28 cellular contexts compared by ENCODE assay signal in the genomic region with DNA sequence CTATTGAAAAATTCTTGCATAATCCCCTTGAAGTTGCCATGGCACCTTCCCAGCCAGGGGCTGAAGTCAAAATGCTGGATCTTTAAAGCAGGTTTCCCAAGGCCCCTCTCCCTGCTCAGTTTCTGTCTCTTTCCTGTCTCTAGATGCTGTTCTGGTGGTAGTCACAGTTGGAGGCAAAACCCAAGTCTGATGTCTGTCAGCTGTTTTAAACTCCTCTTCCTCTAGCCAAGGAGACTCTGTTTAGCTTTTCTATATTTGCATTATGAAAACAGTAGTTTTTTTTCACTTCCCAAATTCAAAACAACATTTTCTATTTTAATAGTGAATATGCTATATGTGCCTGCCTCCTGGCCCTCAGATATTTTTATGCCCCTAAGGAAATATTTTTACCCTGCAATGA.
DNase-seq lines count a peak whose midpoint lies in the region; ATAC-seq and TF ChIP-seq lines count a peak whose summit lies in the region.
"Had no signal": no experiment of that assay in that cellular context is flagged by ENCODE, and none has a peak within 500 bp of the region (broad histone marks: within the 10 kb centered on the region; RNA-seq: fewer than 3 reads in every experiment).

No MANE protein-coding gene starts in this region.

- no peaks in the 10 kb centered on the region for H3K27me3 ChIP-seq in BLaER1 treated with 17β-estradiol and CSF1 and Interleukin-3, amounts not matched to agents 10 nM and 100 nM
- H3K27me3 ChIP-seq in osteoblast (ENCODE audit: insufficient read depth, low read length) (no peaks in the 10 kb centered on the region), SK-N-SH (ENCODE audit: insufficient read depth) (no peaks in the 10 kb centered on the region)
- H3K27me3 ChIP-seq: upper lobe of left lung had no signal

- H3K79me2 ChIP-seq in osteoblast (ENCODE audit: insufficient read depth, low read length) (no peaks in the 10 kb centered on the region), SK-N-SH (ENCODE audit: insufficient read depth) (no peaks in the 10 kb centered on the region)

- TF ChIP-seq CTCF in brain (conservative IDR thresholded peaks at IDR 0.05) (no peak), osteoblast (IDR thresholded peaks at IDR 0.05; ENCODE audit: extremely low read depth, low read depth, low read length) (no peak), SK-N-SH (IDR thresholded peaks at IDR 0.05) (no peak)

- no peaks in the 10 kb centered on the region for H3K27me3 Mint-ChIP-seq in brain

- CTCF ChIA-PET in SK-N-SH (lab: Yijun Ruan, JAX), result interaction anchor here (1.2 to 4.3 kb wide), 4 partner anchors 19 to 424 kb away, joined by 3 to 18 read pairs (median 10); a partner anchor contains a TSS

- TF ChIP-seq EP300 in SK-N-SH (IDR thresholded peaks at IDR 0.05; ENCODE audit: borderline replicate concordance in 1 of 2, low read depth in 1 of 2, low read length in 1 of 2), result no peak

- H3K36me3 ChIP-seq in BLaER1 treated with 17β-estradiol and CSF1 and Interleukin-3, amounts not matched to agents 10 nM and 100 nM, result no peaks in the 10 kb centered on the region
- H3K36me3 ChIP-seq in osteoblast (ENCODE audit: insufficient read depth, low read length) (no peaks in the 10 kb centered on the region), SK-N-SH (replicated peaks in 1 of 2; ENCODE audit: control insufficient read depth in 1 of 2, insufficient read depth in 2 of 2, low read length in 1 of 2) (no peaks in the 10 kb centered on the region)
- H3K36me3 ChIP-seq: upper lobe of left lung, WERI-Rb-1 had no signal

- POLR2A ChIA-PET in SK-N-SH (lab: Yijun Ruan, JAX), result no interaction called here

- H2AFZ ChIP-seq in osteoblast (ENCODE audit: low read length) (peak overlapping the region; percentile 43), SK-N-SH (ENCODE audit: low read depth) (no peak overlapping the region)

- peaks cover 54% of the 10 kb centered on the region for H3K4me1 Mint-ChIP-seq in brain
- H3K4me1 Mint-ChIP-seq: central memory CD8-positive, alpha-beta T cell; immature natural killer cell had no signal

- H3K4me1 ChIP-seq in BLaER1 treated with 17β-estradiol and CSF1 and Interleukin-3, amounts not matched to agents 10 nM and 100 nM, result peaks cover 21 to 54% (median 43%) of the 10 kb centered on the region in 10 experiments
- H3K4me1 ChIP-seq in osteoblast (ENCODE audit: insufficient read depth, low read length) (no peaks in the 10 kb centered on the region), SK-N-SH (ENCODE audit: control insufficient read depth in 1 of 2, insufficient read depth in 2 of 2, low read depth in 1 of 2, low read length in 1 of 2) (peaks cover 0 to 14% of the 10 kb centered on the region in 2 experiments; a peak in 1 of 4 replicates)
- H3K4me1 ChIP-seq: upper lobe of left lung had no signal

- peak overlapping the region in 2 of 11 experiments; percentile 7 to 24; a peak in 3 of 22 replicates for H3K9ac ChIP-seq in BLaER1 treated with 17β-estradiol and CSF1 and Interleukin-3, amounts not matched to agents 10 nM and 100 nM
- H3K9ac ChIP-seq in SK-N-SH, result no peak overlapping the region

- H4K20me1 ChIP-seq in BLaER1 treated with 17β-estradiol and CSF1 and Interleukin-3, amounts not matched to agents 10 nM and 100 nM, result no peaks in the 10 kb centered on the region
- H4K20me1 ChIP-seq in osteoblast (ENCODE audit: insufficient read depth, low read length), result no peaks in the 10 kb centered on the region
- no peaks in the 10 kb centered on the region for H4K20me1 ChIP-seq in SK-N-SH (ENCODE audit: insufficient read depth)

- H3K9me3 Mint-ChIP-seq in brain, result no peaks in the 10 kb centered on the region
- H3K9me3 Mint-ChIP-seq: central memory CD8-positive, alpha-beta T cell; immature natural killer cell; stimulated activated naive CD8-positive, alpha-beta T cell treated with anti-CD3 and anti-CD28 coated beads, Interleukin-15, Interleukin-2, amounts not matched to agents 100 ng/mL and 50 ng/mL, for 24 hours had no signal

- ATAC-seq in HG02798 (IDR thresholded peaks at IDR 0.05; ENCODE audit: poor library complexity, unreplicated experiment), result peak; percentile 43
- ATAC-seq: T-helper 17 cell had no signal

- peak overlapping the region in 7 of 11 experiments; percentile 2 to 36 (median 8); a peak in 6 of 22 replicates for H3K27ac ChIP-seq in BLaER1 treated with 17β-estradiol and CSF1 and Interleukin-3, amounts not matched to agents 10 nM and 100 nM
- H3K27ac ChIP-seq in osteoblast (ENCODE audit: low read depth, low read length) (no peak overlapping the region), SK-N-SH (ENCODE audit: low read depth in 2 of 2, low read length in 1 of 2) (no peak overlapping the region)
- H3K27ac ChIP-seq: upper lobe of left lung had no signal

- H3K9me3 ChIP-seq in BLaER1 treated with 17β-estradiol and CSF1 and Interleukin-3, amounts not matched to agents 10 nM and 100 nM (replicated peaks in 1 of 11), result no peaks in the 10 kb centered on the region
- H3K9me3 ChIP-seq in osteoblast (ENCODE audit: low read depth, low read length) (no peaks in the 10 kb centered on the region), SK-N-SH (no peaks in the 10 kb centered on the region)
- H3K9me3 ChIP-seq: upper lobe of left lung had no signal

- peak overlapping the region; percentile 48 to 92 (median 72) for H3K27ac Mint-ChIP-seq in brain
- H3K27ac Mint-ChIP-seq: immature natural killer cell; stimulated activated naive CD8-positive, alpha-beta T cell treated with anti-CD3 and anti-CD28 coated beads, Interleukin-15, Interleukin-2, amounts not matched to agents 100 ng/mL and 50 ng/mL, for 24 hours; T-helper 17 cell had no signal

- peaks cover 19% of the 10 kb centered on the region for H3K36me3 Mint-ChIP-seq in brain
- H3K36me3 Mint-ChIP-seq: immature natural killer cell had no signal

- no peaks in the 10 kb centered on the region for H3K9me2 ChIP-seq in SK-N-SH

- no peaks in the 10 kb centered on the region for H3F3A ChIP-seq in SK-N-SH (replicated peaks; ENCODE audit: insufficient read depth)

- peak overlapping the region in 1 of 5 experiments; percentile 34 for H3K4me3 Mint-ChIP-seq in brain
- H3K4me3 Mint-ChIP-seq: central memory CD8-positive, alpha-beta T cell; immature natural killer cell; stimulated activated naive CD8-positive, alpha-beta T cell treated with anti-CD3 and anti-CD28 coated beads, Interleukin-15, Interleukin-2, amounts not matched to agents 100 ng/mL and 50 ng/mL, for 24 hours; T-helper 17 cell had no signal

- DNase-seq in osteoblast (ENCODE audit: insufficient read length, low spot score, missing footprints) (no peak), superior temporal gyrus (ENCODE audit: extremely low spot score) (no peak), NCI-H2029 treated with DMSO at 0.1 percent for 48 hours (lab: John Stamatoyannopoulos, UW) (no peak), SK-N-SH (no peak), T-helper 9 cell (no peak)
- DNase-seq: activated CD4-positive, alpha-beta T cell treated with anti-CD3 and anti-CD28 coated beads, Interleukin-2, amount 50 U/mL, for 4 hours; activated naive CD4-positive, alpha-beta T cell; activated T-cell treated with anti-CD3 and anti-CD28 coated beads for 4 hours; anterior cingulate cortex; C1 segment of cervical spinal cord; effector CD4-positive, alpha-beta T cell; GDM1; glutamatergic neuron; immature natural killer cell; NCI-H1105 treated with DMSO at 0.1 percent for 48 hours; NCI-H2107; NCI-H526; OCI-M1; SHP77; stimulated activated CD4-positive, alpha-beta T cell treated with anti-CD3 and anti-CD28 coated beads, Interleukin-2, amount 100 ng/mL, for 24 hours; T-helper 17 cell; upper lobe of left lung; WERI-Rb-1 had no signal

- H3K4me2 ChIP-seq in BLaER1 treated with 17β-estradiol and CSF1 and Interleukin-3, amounts not matched to agents 10 nM and 100 nM, result peak overlapping the region; percentile 42 to 79 (median 68)
- H3K4me2 ChIP-seq in osteoblast (ENCODE audit: insufficient read depth, low read length) (no peak overlapping the region), SK-N-SH (no peak overlapping the region)

- no peak for TF ChIP-seq RAD21 in SK-N-SH (IDR thresholded peaks at IDR 0.05; ENCODE audit: low read length)

- H3K4me3 ChIP-seq in BLaER1 treated with 17β-estradiol and CSF1 and Interleukin-3, amounts not matched to agents 10 nM and 100 nM, result no peak overlapping the region
- no peak overlapping the region for H3K4me3 ChIP-seq in osteoblast (ENCODE audit: insufficient read depth, low read length)
- H3K4me3 ChIP-seq in SK-N-SH (ENCODE audit: low read depth in 2 of 2, low read length in 1 of 2), result no peak overlapping the region
- H3K4me3 ChIP-seq: upper lobe of left lung had no signal

TF ChIP-seq in SK-N-SH, 30 proteins besides CTCF, POLR2A, EP300 and RAD21 (continues in another document):
- TF ChIP-seq MXI1 (IDR thresholded peaks at IDR 0.05; ENCODE audit: low read depth, low read length), result no peak
- TF ChIP-seq NRF1 (IDR thresholded peaks at IDR 0.05; ENCODE audit: low read depth, low read length), result no peak
- no peak for TF ChIP-seq GABPA (IDR thresholded peaks at IDR 0.05; ENCODE audit: low read depth)
- TF ChIP-seq, protein P1, sequence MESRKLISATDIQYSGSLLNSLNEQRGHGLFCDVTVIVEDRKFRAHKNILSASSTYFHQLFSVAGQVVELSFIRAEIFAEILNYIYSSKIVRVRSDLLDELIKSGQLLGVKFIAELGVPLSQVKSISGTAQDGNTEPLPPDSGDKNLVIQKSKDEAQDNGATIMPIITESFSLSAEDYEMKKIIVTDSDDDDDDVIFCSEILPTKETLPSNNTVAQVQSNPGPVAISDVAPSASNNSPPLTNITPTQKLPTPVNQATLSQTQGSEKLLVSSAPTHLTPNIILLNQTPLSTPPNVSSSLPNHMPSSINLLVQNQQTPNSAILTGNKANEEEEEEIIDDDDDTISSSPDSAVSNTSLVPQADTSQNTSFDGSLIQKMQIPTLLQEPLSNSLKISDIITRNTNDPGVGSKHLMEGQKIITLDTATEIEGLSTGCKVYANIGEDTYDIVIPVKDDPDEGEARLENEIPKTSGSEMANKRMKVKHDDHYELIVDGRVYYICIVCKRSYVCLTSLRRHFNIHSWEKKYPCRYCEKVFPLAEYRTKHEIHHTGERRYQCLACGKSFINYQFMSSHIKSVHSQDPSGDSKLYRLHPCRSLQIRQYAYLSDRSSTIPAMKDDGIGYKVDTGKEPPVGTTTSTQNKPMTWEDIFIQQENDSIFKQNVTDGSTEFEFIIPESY (IDR thresholded peaks at IDR 0.05; ENCODE audit: borderline replicate concordance, low read depth), result no peak
- TF ChIP-seq RFX5 (IDR thresholded peaks at IDR 0.05; ENCODE audit: low read length), result no peak
- no peak for TF ChIP-seq GATA2 (CRISPR knock-in tag; IDR thresholded peaks at IDR 0.05)
- no peak for TF ChIP-seq TEAD4 (IDR thresholded peaks at IDR 0.05; ENCODE audit: borderline replicate concordance, insufficient read depth)
- TF ChIP-seq, protein P2, sequence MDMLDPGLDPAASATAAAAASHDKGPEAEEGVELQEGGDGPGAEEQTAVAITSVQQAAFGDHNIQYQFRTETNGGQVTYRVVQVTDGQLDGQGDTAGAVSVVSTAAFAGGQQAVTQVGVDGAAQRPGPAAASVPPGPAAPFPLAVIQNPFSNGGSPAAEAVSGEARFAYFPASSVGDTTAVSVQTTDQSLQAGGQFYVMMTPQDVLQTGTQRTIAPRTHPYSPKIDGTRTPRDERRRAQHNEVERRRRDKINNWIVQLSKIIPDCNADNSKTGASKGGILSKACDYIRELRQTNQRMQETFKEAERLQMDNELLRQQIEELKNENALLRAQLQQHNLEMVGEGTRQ (IDR thresholded peaks at IDR 0.05; ENCODE audit: borderline replicate concordance, low read depth, low read length), result no peak

Comparison
In these comparisons a context has a peak if more than half of its experiments do, and no peak if none do; other contexts are left out.
1. H3K27ac ChIP-seq: peak in BLaER1 treated with 17β-estradiol and CSF1 and Interleukin-3, amounts not matched to agents 10 nM and 100 nM (7 of 11); none in osteoblast (single experiment) and SK-N-SH (0 of 2).
2. H3K4me2 ChIP-seq: peak in BLaER1 treated with 17β-estradiol and CSF1 and Interleukin-3, amounts not matched to agents 10 nM and 100 nM (11 of 11); none in osteoblast (single experiment) and SK-N-SH (single experiment).